Comparison of ENCODE assay signal across 1 cellular context in the genomic region with DNA sequence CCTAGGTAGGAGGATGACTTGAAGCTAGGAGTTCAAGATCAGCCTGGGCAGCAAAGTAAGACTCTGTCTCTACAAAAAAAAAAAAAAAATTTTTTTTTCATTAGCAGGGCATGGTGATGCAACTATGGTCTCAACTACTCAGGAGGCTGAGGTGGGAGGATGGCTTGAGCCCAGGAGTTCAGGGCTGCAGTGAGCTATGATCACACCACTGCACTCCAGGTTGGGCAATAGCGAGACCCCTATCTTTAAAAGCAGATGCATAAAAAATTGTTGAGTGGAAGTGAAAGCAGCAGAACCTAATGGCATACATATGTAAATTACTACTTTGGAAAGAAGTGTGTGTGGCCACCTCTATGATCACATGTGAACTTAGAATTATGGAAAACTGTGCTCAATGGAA.
TF ChIP-seq lines count a peak whose summit lies in the region.

No MANE protein-coding gene starts in this region.

TF ChIP-seq in HepG2, 621 proteins besides CTCF, POLR2A, EP300 and RAD21 (continued from another document):
- TF ChIP-seq TCF7L2 (IDR thresholded peaks at IDR 0.05; ENCODE audit: low read depth, low read length) (no peak), ZSCAN12 (CRISPR knock-in tag; IDR thresholded peaks at IDR 0.05) (no peak), ZNF660 (CRISPR knock-in tag; IDR thresholded peaks at IDR 0.05; ENCODE audit: borderline replicate concordance, low read depth) (no peak), TSC22D2 (CRISPR knock-in tag; IDR thresholded peaks at IDR 0.05; ENCODE audit: borderline replicate concordance) (no peak), ZFP82 (CRISPR knock-in tag; IDR thresholded peaks at IDR 0.05; ENCODE audit: borderline replicate concordance) (no peak), KLF16 (CRISPR knock-in tag; IDR thresholded peaks at IDR 0.05) (no peak), MTA3 (CRISPR knock-in tag; IDR thresholded peaks at IDR 0.05) (no peak), PRPF4 (IDR thresholded peaks at IDR 0.05; ENCODE audit: low read depth, low read length, poor library complexity, severe bottlenecking) (no peak), ZNF292 (CRISPR knock-in tag; IDR thresholded peaks at IDR 0.05; ENCODE audit: borderline replicate concordance, low read depth) (no peak), NR1H2 (CRISPR knock-in tag; IDR thresholded peaks at IDR 0.05; ENCODE audit: borderline replicate concordance, low read depth) (no peak), SP4 (CRISPR knock-in tag; IDR thresholded peaks at IDR 0.05) (no peak), ZNF709 (CRISPR knock-in tag; IDR thresholded peaks at IDR 0.05) (no peak), TGIF2 (CRISPR knock-in tag; IDR thresholded peaks at IDR 0.05) (no peak)
- TF ChIP-seq, protein P1, sequence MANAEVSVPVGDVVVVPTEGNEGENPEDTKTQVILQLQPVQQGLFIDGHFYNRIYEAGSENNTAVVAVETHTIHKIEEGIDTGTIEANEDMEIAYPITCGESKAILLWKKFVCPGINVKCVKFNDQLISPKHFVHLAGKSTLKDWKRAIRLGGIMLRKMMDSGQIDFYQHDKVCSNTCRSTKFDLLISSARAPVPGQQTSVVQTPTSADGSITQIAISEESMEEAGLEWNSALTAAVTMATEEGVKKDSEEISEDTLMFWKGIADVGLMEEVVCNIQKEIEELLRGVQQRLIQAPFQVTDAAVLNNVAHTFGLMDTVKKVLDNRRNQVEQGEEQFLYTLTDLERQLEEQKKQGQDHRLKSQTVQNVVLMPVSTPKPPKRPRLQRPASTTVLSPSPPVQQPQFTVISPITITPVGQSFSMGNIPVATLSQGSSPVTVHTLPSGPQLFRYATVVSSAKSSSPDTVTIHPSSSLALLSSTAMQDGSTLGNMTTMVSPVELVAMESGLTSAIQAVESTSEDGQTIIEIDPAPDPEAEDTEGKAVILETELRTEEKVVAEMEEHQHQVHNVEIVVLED (CRISPR knock-in tag; IDR thresholded peaks at IDR 0.05; ENCODE audit: borderline replicate concordance) = no peak
TF ChIP-seq in HepG2: peak in this region for 0.
